In genomic region chr7:11026452-11027359, GRCh38 we compare ENCODE assay signal across 22 cellular contexts. TPM values are rescaled to one million over a fixed set of nuclear protein-coding genes. Genes with fewer than 3 reads are reported as not detected.
DNase-seq lines count a peak whose midpoint lies in the region; ATAC-seq, FAIRE-seq and TF ChIP-seq lines count a peak whose summit lies in the region.
"Had no signal": no experiment of that assay in that cellular context is flagged by ENCODE, and none has a peak within 500 bp of the region (broad histone marks: within the 10 kb centered on the region; RNA-seq: fewer than 3 reads in every experiment).

No MANE protein-coding gene starts in this region.

- no peak overlapping the region for H3K14ac ChIP-seq in IMR-90 (replicated peaks; ENCODE audit: low read depth, low read length)

- in situ Hi-C loops in IMR-90 (cut with MboI; ENCODE audit: low sequenced_read_pairs) = no loop called here

- no peak overlapping the region for H4K8ac ChIP-seq in IMR-90 (ENCODE audit: low read depth in 2 of 2, low read length in 2 of 2)

- DNase-seq in EH (ENCODE audit: low read depth) (peak; percentile 11), IMR-90 (peak; percentile 0), frontal cortex (ENCODE audit: low spot score in 2 of 2) (no peak), T-helper 1 cell (no peak), SKM-1 treated with dmso at 0.1 percent for 144 hours (lab: John Stamatoyannopoulos, UW; ENCODE audit: unreplicated experiment) (no peak), RWPE1 (ENCODE audit: low spot score) (no peak), adrenal gland (no peak)
- DNase-seq: activated naive CD4-positive, alpha-beta T cell treated with anti-CD3 and anti-CD28 coated beads, Interleukin-2, amount 10 ng/mL, durations not matched to agents 7 days and 5 days; cortex of kidney; endodermal cell; esophagus squamous epithelium; HFFc6; mammary epithelial cell; NCI-H1694; stimulated activated CD4-positive, alpha-beta T cell treated with anti-CD3 and anti-CD28 coated beads, Interleukin-15, amount 100 ng/mL, for 24 hours; T1000; thyroid gland had no signal

- CTCF ChIA-PET in IMR-90 (lab: Yijun Ruan, JAX) = interaction anchor here (0.6 kb wide), 1 partner anchor 1387 kb away, joined by 5 read pairs; no protein-coding TSS in a partner anchor
- CTCF ChIA-PET in RWPE1 (lab: Yijun Ruan, JAX) = no interaction called here

- POLR2A ChIA-PET in IMR-90 (lab: Charles Lee; ENCODE audit: unreplicated experiment) (interaction anchor here (0.6 kb wide), 1 partner anchor 86 kb away, joined by 3 read pairs; no protein-coding TSS in a partner anchor), RWPE1 (lab: Yijun Ruan, JAX; ENCODE audit: low non-redundant PET) (no interaction called here)

- H4K91ac ChIP-seq in IMR-90 (ENCODE audit: insufficient read depth, low read depth, low read length) = no peak overlapping the region

- H3K36me3 ChIP-seq in IMR-90 (ENCODE audit: control insufficient read depth, insufficient read depth, low read length) (peaks cover 5% of the 10 kb centered on the region; the same call in 1 of the 2 replicates), adrenal gland (replicated peaks in 1 of 2) (peaks cover 0 to 3% of the 10 kb centered on the region in 2 donors)

- no peak overlapping the region for H2AK9ac ChIP-seq in IMR-90 (replicated peaks; ENCODE audit: low read depth, low read length, poor library complexity)

- TF ChIP-seq CTCF in IMR-90 (conservative IDR thresholded peaks at IDR 0.05; ENCODE audit: low read depth, low read length) (no peak), RWPE1 (conservative IDR thresholded peaks at IDR 0.05; ENCODE audit: low read depth) (no peak), adrenal gland (IDR thresholded peaks at IDR 0.05) (no peak)

- no peaks in the 10 kb centered on the region for H3K9me1 ChIP-seq in IMR-90 (ENCODE audit: insufficient read depth, low read length)

- no peaks in the 10 kb centered on the region; a peak in 2 of 4 replicates for H3K79me1 ChIP-seq in IMR-90 (ENCODE audit: low read depth in 1 of 2, low read length in 2 of 2)

- no peak for ATAC-seq in IMR-90 (ENCODE audit: low read depth)
- peak; percentile 93 for ATAC-seq in SK-N-SH treated with all-trans-retinoic acid at 6 μM for 48 hours
- ATAC-seq: sciatic nerve, WTC11 had no signal

- H3K4ac ChIP-seq in IMR-90 (ENCODE audit: low read depth, low read length) = no peak overlapping the region

- no peak overlapping the region for H3K4me3 ChIP-seq in IMR-90 (ENCODE audit: insufficient read depth, low read depth, low read length)
- H3K4me3 ChIP-seq in adrenal gland = no peak overlapping the region
- H3K4me3 ChIP-seq: ascending aorta, esophagus squamous epithelium, thyroid gland had no signal

- intact Hi-C loops in IMR-90 (cut with micrococcal nuclease) (no loop called here), adrenal gland (cut with DNase I) (no loop called here)

- no peak overlapping the region for H3K56ac ChIP-seq in IMR-90 (ENCODE audit: extremely low read depth, insufficient read depth, low read length)

- no peak overlapping the region for H3K9ac ChIP-seq in IMR-90 (ENCODE audit: low read depth, low read length)

- H3K9me3 ChIP-seq in IMR-90 (ENCODE audit: control insufficient read depth, insufficient read depth, low read length) (no peaks in the 10 kb centered on the region), adrenal gland (replicated peaks in 1 of 3) (no peaks in the 10 kb centered on the region)
- H3K9me3 ChIP-seq: esophagus squamous epithelium, thyroid gland had no signal

- WGBS in IMR-90 (ENCODE audit: extremely low coverage in 2 of 2, insufficient read length in 1 of 2), 2 experiments = no CpG with 5 or more reads among the region's 2 CpGs
- WGBS in adrenal gland, 4 donors = 76 to 85% (median 83%) methylated on average over 2 of the region's 2 CpGs

- no peaks in the 10 kb centered on the region for H4K20me1 ChIP-seq in IMR-90 (ENCODE audit: insufficient read depth, low read length)

- no peak overlapping the region for H3K18ac ChIP-seq in IMR-90 (ENCODE audit: low read depth, low read length)

- H4K5ac ChIP-seq in IMR-90 (ENCODE audit: low read depth, low read length) = no peak overlapping the region

- H2BK15ac ChIP-seq in IMR-90 (ENCODE audit: low read depth, low read length) = no peak overlapping the region

- H3K27ac ChIP-seq in IMR-90 (ENCODE audit: insufficient read depth, low read length) = no peak overlapping the region
- no peak overlapping the region for H3K27ac ChIP-seq in RWPE1
- H3K27ac ChIP-seq in adrenal gland = no peak overlapping the region
- H3K27ac ChIP-seq: ascending aorta, esophagus squamous epithelium, thyroid gland had no signal

- H3K4me1 ChIP-seq in IMR-90 (ENCODE audit: control insufficient read depth, insufficient read depth, low read length) = no peaks in the 10 kb centered on the region
- H3K4me1 ChIP-seq in adrenal gland (replicated peaks in 1 of 2) = no peaks in the 10 kb centered on the region
- H3K4me1 ChIP-seq: ascending aorta, esophagus squamous epithelium, thyroid gland had no signal

- TF ChIP-seq RAD21 in IMR-90 (IDR thresholded peaks at IDR 0.05; ENCODE audit: low read length) = no peak

- H2BK120ac ChIP-seq in IMR-90 (ENCODE audit: low read depth, low read length) = no peak overlapping the region

- dilution Hi-C loops in IMR-90 (cut with HindIII; ENCODE audit: low sequenced_read_pairs, unreplicated experiment) = no loop called here

- H3K27me3 ChIP-seq in IMR-90 (ENCODE audit: control insufficient read depth, insufficient read depth, low read length) = no peaks in the 10 kb centered on the region
- H3K27me3 ChIP-seq in adrenal gland = no peaks in the 10 kb centered on the region
- H3K27me3 ChIP-seq: ascending aorta, esophagus squamous epithelium, thyroid gland had no signal

- no peak overlapping the region for H2BK20ac ChIP-seq in IMR-90 (ENCODE audit: low read depth, low read length)

- no peak overlapping the region for H2AFZ ChIP-seq in IMR-90 (replicated peaks; ENCODE audit: low read length, poor library complexity)

- no peak overlapping the region for H2AK5ac ChIP-seq in IMR-90 (ENCODE audit: low read depth, low read length)

- FAIRE-seq in frontal cortex (lab: Jason Lieb, UNC) = peak; percentile 28
- FAIRE-seq: D721Med had no signal

- no peak overlapping the region for H3K4me2 ChIP-seq in IMR-90 (ENCODE audit: low read depth, low read length)

- no TSS peak for BruUV-seq in IMR-90 (replicated peaks; lab: Mats Ljungman, UMichigan)

- no peak for TF ChIP-seq POLR2A in IMR-90 (IDR thresholded peaks at IDR 0.05; ENCODE audit: low read depth, low read length)
- no peak for TF ChIP-seq POLR2A in adrenal gland (IDR thresholded peaks at IDR 0.05)

- H2BK5ac ChIP-seq in IMR-90 (ENCODE audit: low read depth, low read length, poor library complexity, severe bottlenecking) = no peak overlapping the region

- H3K23ac ChIP-seq in IMR-90 (ENCODE audit: low read depth, low read length) = no peak overlapping the region

TF ChIP-seq in IMR-90, 13 proteins besides CTCF, POLR2A, EP300 and RAD21 (continues in another document):
- TF ChIP-seq FOS (IDR thresholded peaks at IDR 0.05; ENCODE audit: low read depth, low read length) = no peak
- no peak for TF ChIP-seq USF2 (IDR thresholded peaks at IDR 0.05; ENCODE audit: low read depth, low read length)
- no peak for TF ChIP-seq BHLHE40 (IDR thresholded peaks at IDR 0.05; ENCODE audit: low read depth, low read length)
- TF ChIP-seq CHD1 (IDR thresholded peaks at IDR 0.05; ENCODE audit: low read depth, low read length) = no peak
- no peak for TF ChIP-seq MAFK (IDR thresholded peaks at IDR 0.05; ENCODE audit: low read depth, low read length)
- no peak for TF ChIP-seq CEBPB (IDR thresholded peaks at IDR 0.05; ENCODE audit: low read depth, low read length)
- no peak for TF ChIP-seq MXI1 (IDR thresholded peaks at IDR 0.05; ENCODE audit: borderline replicate concordance, low read depth, low read length)
- TF ChIP-seq RFX5 (IDR thresholded peaks at IDR 0.05; ENCODE audit: low read depth, low read length) = no peak

TF ChIP-seq in SK-N-SH treated with all-trans-retinoic acid at 6 μM for 48 hours, 23 proteins besides CTCF, POLR2A, EP300 and RAD21 (continues in another document):
- TF ChIP-seq POU6F1 (CRISPR knock-in tag; IDR thresholded peaks at IDR 0.05; ENCODE audit: borderline replicate concordance, low read depth) = peak; percentile 78; the same call in 1 of the 2 replicates
- no peak for TF ChIP-seq PPARA (CRISPR knock-in tag; IDR thresholded peaks at IDR 0.05; ENCODE audit: borderline replicate concordance)
- TF ChIP-seq GLIS3 (CRISPR knock-in tag; IDR thresholded peaks at IDR 0.05) = peak; percentile 48; the same call in 1 of the 2 replicates
- peak; percentile 54; the same call in 1 of the 2 replicates for TF ChIP-seq ESRRG (CRISPR knock-in tag; IDR thresholded peaks at IDR 0.05)
- no peak for TF ChIP-seq RARB (CRISPR knock-in tag; IDR thresholded peaks at IDR 0.05)
- TF ChIP-seq CSDC2 (CRISPR knock-in tag; IDR thresholded peaks at IDR 0.05) = no peak
- TF ChIP-seq OSR1 (CRISPR knock-in tag; IDR thresholded peaks at IDR 0.05) = no peak
- no peak; the same call in 1 of the 2 replicates for TF ChIP-seq ZNF70 (CRISPR knock-in tag; IDR thresholded peaks at IDR 0.05)
- no peak for TF ChIP-seq ZNF565 (CRISPR knock-in tag; conservative IDR thresholded peaks at IDR 0.05; ENCODE audit: low read depth)
- TF ChIP-seq ZNF8 (CRISPR knock-in tag; IDR thresholded peaks at IDR 0.05) = peak; percentile 48; the same call in 1 of the 2 replicates
- TF ChIP-seq ISL1 (CRISPR knock-in tag; IDR thresholded peaks at IDR 0.05) = peak; percentile 84
- peak; percentile 97 for TF ChIP-seq TCF4 (CRISPR knock-in tag; IDR thresholded peaks at IDR 0.05; ENCODE audit: borderline replicate concordance)
- no peak for TF ChIP-seq ARNTL (CRISPR knock-in tag; IDR thresholded peaks at IDR 0.05; ENCODE audit: borderline replicate concordance, low read depth)

RNA-seq across cellular contexts. Expression of gene PHF14, which starts 53.0 kb away (rescaled TPM):
- total RNA-seq in IMR-90 (2012; rRNA removed) = 17.2 and 24.4 TPM in 2 replicates
- polyA plus RNA-seq in IMR-90 (2012; rRNA removed) = 7.5 and 8.7 TPM in 2 replicates
- polyA plus RNA-seq in IMR-90 (2012; cell fraction: cytosol; rRNA removed) = 1.1 and 1.7 TPM in 2 replicates
- 0.75 and 7.9 TPM in 2 replicates for polyA plus RNA-seq in IMR-90 (2012; cell fraction: nucleus; rRNA removed; ENCODE audit: low replicate concordance)
- total RNA-seq in frontal cortex = 166 TPM
- 10 to 100 TPM in 7 of 8 donors, 1 to 10 TPM in 1; 8.0 to 40.3 (median 29.2) TPM for total RNA-seq in adrenal gland
- 10 to 100 TPM; 24.3 to 54.5 (median 29.5) TPM for polyA plus RNA-seq in adrenal gland

Comparison
In these comparisons a context has a peak if more than half of its experiments do, and no peak if none do; other contexts are left out.
1. DNase-seq: peak in EH (single experiment) and IMR-90 (single experiment); none in frontal cortex (0 of 2), T-helper 1 cell (0 of 5), SKM-1 treated with dmso at 0.1 percent for 144 hours (single experiment), RWPE1 (single experiment) and adrenal gland (0 of 7).